1 cellular context compared by ENCODE assay signal in genomic region chr1:205748398-205749093, GRCh38.
A peak's percentile ranks its signal among the peaks of the same experiment; 100 is the strongest.
TF ChIP-seq lines count a peak whose summit lies in the region.

No MANE protein-coding gene starts in this region.

TF ChIP-seq in HepG2, 621 proteins besides CTCF, POLR2A, EP300 and RAD21 (continued from another document and continues in another):
- TF ChIP-seq MTERF4 (CRISPR knock-in tag; IDR thresholded peaks at IDR 0.05) (no peak), SKI (IDR thresholded peaks at IDR 0.05; ENCODE audit: partially characterized antibody) (no peak), PTBP1 (IDR thresholded peaks at IDR 0.05; ENCODE audit: low read depth, low read length, poor library complexity, severe bottlenecking) (no peak), SUZ12 (IDR thresholded peaks at IDR 0.05; ENCODE audit: low read depth, low read length) (no peak), BRD4 (CRISPR knock-in tag; IDR thresholded peaks at IDR 0.05) (no peak), ZNF318 (CRISPR knock-in tag; IDR thresholded peaks at IDR 0.05) (no peak), MXD4 (CRISPR knock-in tag; IDR thresholded peaks at IDR 0.05) (no peak), GZF1 (CRISPR knock-in tag; IDR thresholded peaks at IDR 0.05) (no peak), SNAPC5 (CRISPR knock-in tag; IDR thresholded peaks at IDR 0.05; ENCODE audit: borderline replicate concordance) (no peak), ATF7-NPFF (CRISPR knock-in tag; IDR thresholded peaks at IDR 0.05; ENCODE audit: low read depth) (no peak), ZNF792 (CRISPR knock-in tag; IDR thresholded peaks at IDR 0.05) (no peak), NFATC3 (CRISPR knock-in tag; IDR thresholded peaks at IDR 0.05) (no peak), SRSF9 (IDR thresholded peaks at IDR 0.05; ENCODE audit: borderline replicate concordance, insufficient read depth, low read depth, low read length, poor library complexity, severe bottlenecking) (no peak), ZBTB2 (CRISPR knock-in tag; IDR thresholded peaks at IDR 0.05; ENCODE audit: low read depth) (no peak), ZNF773 (CRISPR knock-in tag; IDR thresholded peaks at IDR 0.05; ENCODE audit: borderline replicate concordance) (no peak), BHLHE40 (IDR thresholded peaks at IDR 0.05; ENCODE audit: low read length) (peak; percentile 63; the same call in 1 of the 2 replicates), RFX3 (CRISPR knock-in tag; IDR thresholded peaks at IDR 0.05) (no peak), BCL3 (CRISPR knock-in tag; IDR thresholded peaks at IDR 0.05) (no peak), KDM4B (CRISPR knock-in tag; IDR thresholded peaks at IDR 0.05) (no peak), ZNF614 (CRISPR knock-in tag; IDR thresholded peaks at IDR 0.05; ENCODE audit: borderline replicate concordance) (no peak), CHCHD3 (CRISPR knock-in tag; IDR thresholded peaks at IDR 0.05) (no peak), MIER2 (CRISPR knock-in tag; IDR thresholded peaks at IDR 0.05) (no peak), ZNF740 (CRISPR knock-in tag; IDR thresholded peaks at IDR 0.05) (no peak), ZNF724P (CRISPR knock-in tag; IDR thresholded peaks at IDR 0.05; ENCODE audit: borderline replicate concordance) (0 out of 2 replicates have a peak, but pooled peaks have one; percentile 5), SNRNP70 (IDR thresholded peaks at IDR 0.05; ENCODE audit: low read depth, low read length) (no peak), SIN3A (IDR thresholded peaks at IDR 0.05; ENCODE audit: borderline replicate concordance, low read depth, low read length) (peak; percentile 10; the same call in 1 of the 2 replicates), ZNF761 (CRISPR knock-in tag; conservative IDR thresholded peaks at IDR 0.05) (no peak), ZFP62 (CRISPR knock-in tag; IDR thresholded peaks at IDR 0.05) (no peak), ZNF879 (CRISPR knock-in tag; IDR thresholded peaks at IDR 0.05) (no peak), ZNF564 (CRISPR knock-in tag; IDR thresholded peaks at IDR 0.05) (0 out of 2 replicates have a peak, but pooled peaks have one; percentile 6), KDM5A (IDR thresholded peaks at IDR 0.05; ENCODE audit: borderline replicate concordance, low read length) (0 out of 2 replicates have a peak, but pooled peaks have one; percentile 79), HMGXB4 (CRISPR knock-in tag; IDR thresholded peaks at IDR 0.05; ENCODE audit: borderline replicate concordance in 1 of 2, low read depth in 1 of 2) (peak in 1 of 2 experiments; percentile 34; a peak in 1 of 4 replicates), AHR (CRISPR knock-in tag; IDR thresholded peaks at IDR 0.05) (no peak), NFRKB (IDR thresholded peaks at IDR 0.05) (no peak), RXRB (CRISPR knock-in tag; IDR thresholded peaks at IDR 0.05; ENCODE audit: borderline replicate concordance) (no peak), MED13 (CRISPR knock-in tag; IDR thresholded peaks at IDR 0.05) (no peak), FUBP1 (CRISPR knock-in tag; IDR thresholded peaks at IDR 0.05; ENCODE audit: borderline replicate concordance) (no peak), ZSCAN22 (CRISPR knock-in tag; IDR thresholded peaks at IDR 0.05) (no peak), KMT2B (CRISPR knock-in tag; IDR thresholded peaks at IDR 0.05) (0 out of 2 replicates have a peak, but pooled peaks have one; percentile 6), PRDM10 (CRISPR knock-in tag; IDR thresholded peaks at IDR 0.05; ENCODE audit: low read depth) (peak; percentile 98), ZNF543 (CRISPR knock-in tag; IDR thresholded peaks at IDR 0.05) (no peak), ZNF101 (CRISPR knock-in tag; IDR thresholded peaks at IDR 0.05; ENCODE audit: borderline replicate concordance, low read depth) (no peak), HOXA5 (CRISPR knock-in tag; IDR thresholded peaks at IDR 0.05) (no peak), ATF1 (CRISPR knock-in tag; IDR thresholded peaks at IDR 0.05) (0 out of 2 replicates have a peak, but pooled peaks have one; percentile 10)
